1 cellular context compared by ENCODE assay signal in the genomic region with DNA sequence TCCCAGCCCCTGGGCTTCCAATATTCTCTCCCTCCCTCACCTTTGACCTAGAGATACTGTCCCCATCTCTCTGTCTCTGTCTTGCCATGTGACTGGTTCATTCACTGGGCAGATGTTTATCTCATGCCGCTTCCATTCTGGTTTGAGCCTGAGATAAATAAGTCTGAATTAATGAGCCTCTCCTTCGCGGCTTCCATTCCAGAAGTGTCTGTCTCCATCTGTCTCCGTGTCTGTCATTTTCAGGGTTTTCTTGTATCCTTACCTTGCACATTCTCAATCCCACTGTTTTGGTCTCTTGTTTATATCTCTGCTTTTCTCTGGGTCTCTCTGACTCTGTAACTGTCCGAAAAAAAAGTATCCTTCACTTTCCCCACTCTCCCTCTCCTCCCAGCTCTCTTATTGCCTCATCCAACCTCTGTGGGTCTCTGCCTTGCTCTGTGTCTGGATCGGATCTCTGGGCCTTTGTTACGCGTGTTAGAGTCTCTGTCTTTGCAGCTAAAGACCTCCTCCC.
TF ChIP-seq lines count a peak whose summit lies in the region.

No MANE protein-coding gene starts in this region.

TF ChIP-seq in WTC11, 78 proteins besides CTCF, POLR2A, EP300 and RAD21 (continued from another document):
- TF ChIP-seq, protein P1, sequence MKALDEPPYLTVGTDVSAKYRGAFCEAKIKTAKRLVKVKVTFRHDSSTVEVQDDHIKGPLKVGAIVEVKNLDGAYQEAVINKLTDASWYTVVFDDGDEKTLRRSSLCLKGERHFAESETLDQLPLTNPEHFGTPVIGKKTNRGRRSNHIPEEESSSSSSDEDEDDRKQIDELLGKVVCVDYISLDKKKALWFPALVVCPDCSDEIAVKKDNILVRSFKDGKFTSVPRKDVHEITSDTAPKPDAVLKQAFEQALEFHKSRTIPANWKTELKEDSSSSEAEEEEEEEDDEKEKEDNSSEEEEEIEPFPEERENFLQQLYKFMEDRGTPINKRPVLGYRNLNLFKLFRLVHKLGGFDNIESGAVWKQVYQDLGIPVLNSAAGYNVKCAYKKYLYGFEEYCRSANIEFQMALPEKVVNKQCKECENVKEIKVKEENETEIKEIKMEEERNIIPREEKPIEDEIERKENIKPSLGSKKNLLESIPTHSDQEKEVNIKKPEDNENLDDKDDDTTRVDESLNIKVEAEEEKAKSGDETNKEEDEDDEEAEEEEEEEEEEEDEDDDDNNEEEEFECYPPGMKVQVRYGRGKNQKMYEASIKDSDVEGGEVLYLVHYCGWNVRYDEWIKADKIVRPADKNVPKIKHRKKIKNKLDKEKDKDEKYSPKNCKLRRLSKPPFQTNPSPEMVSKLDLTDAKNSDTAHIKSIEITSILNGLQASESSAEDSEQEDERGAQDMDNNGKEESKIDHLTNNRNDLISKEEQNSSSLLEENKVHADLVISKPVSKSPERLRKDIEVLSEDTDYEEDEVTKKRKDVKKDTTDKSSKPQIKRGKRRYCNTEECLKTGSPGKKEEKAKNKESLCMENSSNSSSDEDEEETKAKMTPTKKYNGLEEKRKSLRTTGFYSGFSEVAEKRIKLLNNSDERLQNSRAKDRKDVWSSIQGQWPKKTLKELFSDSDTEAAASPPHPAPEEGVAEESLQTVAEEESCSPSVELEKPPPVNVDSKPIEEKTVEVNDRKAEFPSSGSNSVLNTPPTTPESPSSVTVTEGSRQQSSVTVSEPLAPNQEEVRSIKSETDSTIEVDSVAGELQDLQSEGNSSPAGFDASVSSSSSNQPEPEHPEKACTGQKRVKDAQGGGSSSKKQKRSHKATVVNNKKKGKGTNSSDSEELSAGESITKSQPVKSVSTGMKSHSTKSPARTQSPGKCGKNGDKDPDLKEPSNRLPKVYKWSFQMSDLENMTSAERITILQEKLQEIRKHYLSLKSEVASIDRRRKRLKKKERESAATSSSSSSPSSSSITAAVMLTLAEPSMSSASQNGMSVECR (CRISPR knock-in tag; IDR thresholded peaks at IDR 0.05; ENCODE audit: borderline replicate concordance) = no peak
- no peak for TF ChIP-seq EMX1 (CRISPR knock-in tag; IDR thresholded peaks at IDR 0.05)
- TF ChIP-seq, protein P2, sequence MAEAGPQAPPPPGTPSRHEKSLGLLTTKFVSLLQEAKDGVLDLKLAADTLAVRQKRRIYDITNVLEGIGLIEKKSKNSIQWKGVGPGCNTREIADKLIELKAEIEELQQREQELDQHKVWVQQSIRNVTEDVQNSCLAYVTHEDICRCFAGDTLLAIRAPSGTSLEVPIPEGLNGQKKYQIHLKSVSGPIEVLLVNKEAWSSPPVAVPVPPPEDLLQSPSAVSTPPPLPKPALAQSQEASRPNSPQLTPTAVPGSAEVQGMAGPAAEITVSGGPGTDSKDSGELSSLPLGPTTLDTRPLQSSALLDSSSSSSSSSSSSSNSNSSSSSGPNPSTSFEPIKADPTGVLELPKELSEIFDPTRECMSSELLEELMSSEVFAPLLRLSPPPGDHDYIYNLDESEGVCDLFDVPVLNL (CRISPR knock-in tag; IDR thresholded peaks at IDR 0.05; ENCODE audit: borderline replicate concordance, low read depth) = no peak
- TF ChIP-seq, protein P3, sequence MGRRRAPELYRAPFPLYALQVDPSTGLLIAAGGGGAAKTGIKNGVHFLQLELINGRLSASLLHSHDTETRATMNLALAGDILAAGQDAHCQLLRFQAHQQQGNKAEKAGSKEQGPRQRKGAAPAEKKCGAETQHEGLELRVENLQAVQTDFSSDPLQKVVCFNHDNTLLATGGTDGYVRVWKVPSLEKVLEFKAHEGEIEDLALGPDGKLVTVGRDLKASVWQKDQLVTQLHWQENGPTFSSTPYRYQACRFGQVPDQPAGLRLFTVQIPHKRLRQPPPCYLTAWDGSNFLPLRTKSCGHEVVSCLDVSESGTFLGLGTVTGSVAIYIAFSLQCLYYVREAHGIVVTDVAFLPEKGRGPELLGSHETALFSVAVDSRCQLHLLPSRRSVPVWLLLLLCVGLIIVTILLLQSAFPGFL (CRISPR knock-in tag; IDR thresholded peaks at IDR 0.05; ENCODE audit: borderline replicate concordance) = no peak
